ENCODE assay signal across 1 cellular context in the genomic region with DNA sequence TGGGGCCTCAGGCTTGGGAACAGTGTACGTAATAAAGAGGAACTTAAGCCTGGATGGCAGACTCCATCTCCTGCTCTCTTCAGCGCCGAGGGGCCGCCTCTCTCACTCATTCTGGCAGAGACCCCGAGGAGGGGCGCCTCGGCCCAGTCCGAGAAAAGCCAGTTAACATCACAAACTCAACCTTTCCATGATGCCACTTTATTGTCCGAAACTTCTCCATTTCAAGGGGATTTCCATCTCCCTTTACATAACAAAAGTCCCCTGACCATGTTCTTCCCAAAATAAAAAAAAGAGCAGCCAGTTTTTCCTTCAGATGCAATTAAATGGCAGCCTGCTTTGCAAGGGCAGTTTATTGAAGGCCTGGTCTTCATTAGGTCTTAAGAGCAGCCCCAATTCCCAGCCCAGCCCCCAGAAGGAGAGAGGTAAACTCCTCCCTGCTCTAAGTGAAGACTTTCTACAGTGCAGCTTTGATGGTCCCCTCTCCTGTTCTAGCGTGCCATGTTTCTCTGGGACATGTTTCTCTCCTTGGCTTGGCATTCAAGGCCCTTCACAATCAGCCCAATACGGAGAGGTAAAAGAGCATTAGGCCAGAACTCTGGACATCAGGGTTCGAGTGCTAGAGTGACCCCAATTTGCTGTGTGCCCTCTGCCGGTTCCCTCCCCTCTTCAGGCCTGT.
TF ChIP-seq lines count a peak whose summit lies in the region.

No MANE protein-coding gene starts in this region.

TF ChIP-seq in IMR-90, 13 proteins besides CTCF, POLR2A, EP300 and RAD21:
- TF ChIP-seq CHD1 (IDR thresholded peaks at IDR 0.05; ENCODE audit: low read depth, low read length) (no peak), MXI1 (IDR thresholded peaks at IDR 0.05; ENCODE audit: borderline replicate concordance, low read depth, low read length) (no peak), FOS (IDR thresholded peaks at IDR 0.05; ENCODE audit: low read depth, low read length) (no peak), SMC3 (IDR thresholded peaks at IDR 0.05; ENCODE audit: low read depth, low read length) (no peak), RFX5 (IDR thresholded peaks at IDR 0.05; ENCODE audit: low read depth, low read length) (no peak), MAFK (IDR thresholded peaks at IDR 0.05; ENCODE audit: low read depth, low read length) (no peak), MAZ (IDR thresholded peaks at IDR 0.05; ENCODE audit: borderline replicate concordance, low read depth, low read length) (no peak), CEBPB (IDR thresholded peaks at IDR 0.05; ENCODE audit: low read depth, low read length) (no peak), BHLHE40 (IDR thresholded peaks at IDR 0.05; ENCODE audit: low read depth, low read length) (no peak), NFE2L2 (IDR thresholded peaks at IDR 0.05; ENCODE audit: low read depth, low read length) (no peak), RCOR1 (IDR thresholded peaks at IDR 0.05; ENCODE audit: insufficient replicate concordance, low read length) (no peak)
- TF ChIP-seq, protein P1, sequence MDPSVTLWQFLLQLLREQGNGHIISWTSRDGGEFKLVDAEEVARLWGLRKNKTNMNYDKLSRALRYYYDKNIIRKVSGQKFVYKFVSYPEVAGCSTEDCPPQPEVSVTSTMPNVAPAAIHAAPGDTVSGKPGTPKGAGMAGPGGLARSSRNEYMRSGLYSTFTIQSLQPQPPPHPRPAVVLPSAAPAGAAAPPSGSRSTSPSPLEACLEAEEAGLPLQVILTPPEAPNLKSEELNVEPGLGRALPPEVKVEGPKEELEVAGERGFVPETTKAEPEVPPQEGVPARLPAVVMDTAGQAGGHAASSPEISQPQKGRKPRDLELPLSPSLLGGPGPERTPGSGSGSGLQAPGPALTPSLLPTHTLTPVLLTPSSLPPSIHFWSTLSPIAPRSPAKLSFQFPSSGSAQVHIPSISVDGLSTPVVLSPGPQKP (IDR thresholded peaks at IDR 0.05; ENCODE audit: borderline replicate concordance, low read depth, low read length): no peak
- TF ChIP-seq, protein P2, sequence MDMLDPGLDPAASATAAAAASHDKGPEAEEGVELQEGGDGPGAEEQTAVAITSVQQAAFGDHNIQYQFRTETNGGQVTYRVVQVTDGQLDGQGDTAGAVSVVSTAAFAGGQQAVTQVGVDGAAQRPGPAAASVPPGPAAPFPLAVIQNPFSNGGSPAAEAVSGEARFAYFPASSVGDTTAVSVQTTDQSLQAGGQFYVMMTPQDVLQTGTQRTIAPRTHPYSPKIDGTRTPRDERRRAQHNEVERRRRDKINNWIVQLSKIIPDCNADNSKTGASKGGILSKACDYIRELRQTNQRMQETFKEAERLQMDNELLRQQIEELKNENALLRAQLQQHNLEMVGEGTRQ (IDR thresholded peaks at IDR 0.05; ENCODE audit: low read depth, low read length): no peak
